In the genomic region with DNA sequence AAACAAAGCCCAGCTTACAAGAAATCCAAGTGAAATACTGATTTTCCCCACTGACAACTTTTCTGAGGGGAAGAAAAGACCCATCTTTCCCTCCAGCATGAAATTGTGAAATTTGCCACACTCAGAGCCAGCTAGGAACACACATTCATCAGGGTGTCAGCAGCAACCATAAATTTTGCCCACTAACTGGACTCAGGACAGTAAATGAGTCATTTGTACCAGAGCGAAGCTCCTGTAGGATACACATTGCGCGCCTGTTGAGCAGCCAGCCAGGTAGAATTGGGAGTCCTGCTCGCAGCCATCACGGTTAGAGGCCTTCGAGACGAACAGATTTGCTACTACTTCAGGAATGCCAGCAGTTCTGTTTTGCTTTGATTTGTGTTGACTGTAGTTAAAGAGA, we compare ENCODE assay signal across 14 cellular contexts.
DNase-seq lines count a peak whose midpoint lies in the region; ATAC-seq and TF ChIP-seq lines count a peak whose summit lies in the region.
"Had no signal": no experiment of that assay in that cellular context is flagged by ENCODE, and none has a peak within 500 bp of the region (broad histone marks: within the 10 kb centered on the region; RNA-seq: fewer than 3 reads in every experiment).

No MANE protein-coding gene starts in this region.

- no TSS peak for BruUV-seq in A673 (replicated peaks; lab: Mats Ljungman, UMichigan)

- ATAC-seq in GM19397 (IDR thresholded peaks at IDR 0.05; ENCODE audit: unreplicated experiment) = no peak
- no peak for ATAC-seq in HG03175 (IDR thresholded peaks at IDR 0.05; ENCODE audit: unreplicated experiment)
- ATAC-seq: left ventricle myocardium superior had no signal

- peaks cover 3 to 9% of the 10 kb centered on the region in 2 donors for H3K4me1 ChIP-seq in breast epithelium
- no peaks in the 10 kb centered on the region for H3K4me1 ChIP-seq in transverse colon
- peaks cover 3% of the 10 kb centered on the region for H3K4me1 ChIP-seq in A673 (ENCODE audit: insufficient read depth, low read length, poor library complexity, severe bottlenecking)

- TF ChIP-seq RAD21 in Ishikawa (IDR thresholded peaks at IDR 0.05; ENCODE audit: low read depth) = no peak

- POLR2A ChIA-PET in A673 (lab: Charles Lee; ENCODE audit: low non-redundant PET) = no interaction called here

- no peak for TF ChIP-seq EP300 in Ishikawa (IDR thresholded peaks at IDR 0.05; ENCODE audit: borderline replicate concordance)
- peak; percentile 48 for TF ChIP-seq EP300 in transverse colon (IDR thresholded peaks at IDR 0.05; ENCODE audit: low read depth)

- CTCF ChIA-PET in A673 (lab: Charles Lee) = no interaction called here

- TF ChIP-seq CTCF in breast epithelium (IDR thresholded peaks at IDR 0.05) (no peak), transverse colon (IDR thresholded peaks at IDR 0.05) (no peak), A673 (conservative IDR thresholded peaks at IDR 0.05; ENCODE audit: low read depth, low read length) (no peak)

- H3K36me3 ChIP-seq in breast epithelium = no peaks in the 10 kb centered on the region
- peaks cover 0 to 6% (median 0%) of the 10 kb centered on the region in 4 donors for H3K36me3 ChIP-seq in transverse colon
- H3K36me3 ChIP-seq in A673 (ENCODE audit: insufficient read depth, low read length, poor library complexity, severe bottlenecking) = no peaks in the 10 kb centered on the region

- H3K27me3 ChIP-seq in breast epithelium (no peaks in the 10 kb centered on the region), transverse colon (no peaks in the 10 kb centered on the region), A673 (replicated peaks; ENCODE audit: insufficient read depth, low read depth, low read length, poor library complexity) (no peaks in the 10 kb centered on the region)

- TF ChIP-seq POLR2A in breast epithelium (IDR thresholded peaks at IDR 0.05) = no peak
- no peak for TF ChIP-seq POLR2A in transverse colon (IDR thresholded peaks at IDR 0.05)

- H3K4me3 ChIP-seq in breast epithelium = no peak overlapping the region
- H3K4me3 ChIP-seq in transverse colon = no peak overlapping the region
- no peak overlapping the region for H3K4me3 ChIP-seq in A673 (ENCODE audit: low read depth, low read length, poor library complexity, severe bottlenecking)

- WGBS in transverse colon (ENCODE audit: low coverage in 1 of 2), 2 donors = 86 to 98% methylated on average over 6 to 7 of the region's 7 CpGs

- DNase-seq in breast epithelium (ENCODE audit: low spot score in 2 of 2) (peak in 1 of 2 donors; percentile 59), left kidney (ENCODE audit: low read depth, low spot score) (peak; percentile 66), transverse colon (peak; percentile 25), A673 (ENCODE audit: low spot score) (no peak)
- DNase-seq: activated CD4-positive, alpha-beta T cell treated with anti-CD3 and anti-CD28 coated beads, Interleukin-2, amount 50 U/mL, for 1 hour; Calu3; left ventricle myocardium superior; NCI-H1436; nucleus accumbens; stimulated activated CD4-positive, alpha-beta T cell treated with anti-CD3 and anti-CD28 coated beads, Interleukin-2, amount 100 ng/mL, for 48 hours; stimulated activated naive CD4-positive, alpha-beta T cell treated with Interleukin-2 at 50 U/mL for 16 hours had no signal

- intact Hi-C loops in breast epithelium (cut with DNase I; ENCODE audit: low total_unique reads) = no loop called here
- intact Hi-C loops in transverse colon (cut with DNase I; ENCODE audit: low total_unique reads) = no loop called here
- intact Hi-C loops in A673 (cut with micrococcal nuclease; ENCODE audit: unreplicated experiment) = no loop called here

- peak overlapping the region; percentile 39 to 69 for H3K27ac ChIP-seq in breast epithelium
- H3K27ac ChIP-seq in transverse colon = peak overlapping the region in 3 of 4 donors; percentile 49 to 67 (median 56)
- no peak overlapping the region for H3K27ac ChIP-seq in A673 (ENCODE audit: low read depth, low read length, poor library complexity, severe bottlenecking)

- no peaks in the 10 kb centered on the region for H3K9me3 ChIP-seq in breast epithelium
- no peaks in the 10 kb centered on the region for H3K9me3 ChIP-seq in transverse colon
- no peaks in the 10 kb centered on the region for H3K9me3 ChIP-seq in A673 (ENCODE audit: low read depth, low read length, poor library complexity, severe bottlenecking)

- in situ Hi-C loops in transverse colon (cut with MboI; ENCODE audit: low pct_ligation_motif_present in 1 of 4, low pct_unique_long_range_greater_than_20kb in 1 of 4, low sequenced_read_pairs in 3 of 4) = no loop called here

TF ChIP-seq in Ishikawa, 13 proteins besides CTCF, POLR2A, EP300 and RAD21:
- TF ChIP-seq YY1 (IDR thresholded peaks at IDR 0.05; ENCODE audit: low read depth) = no peak
- 0 out of 2 replicates have a peak, but pooled peaks have one; percentile 32 for TF ChIP-seq NFIC (IDR thresholded peaks at IDR 0.05)
- no peak for TF ChIP-seq EGR1 (IDR thresholded peaks at IDR 0.05)
- TF ChIP-seq CEBPB (IDR thresholded peaks at IDR 0.05) = no peak
- TF ChIP-seq CREB1 (IDR thresholded peaks at IDR 0.05; ENCODE audit: low read depth) = no peak
- TF ChIP-seq TCF12 (IDR thresholded peaks at IDR 0.05; ENCODE audit: low read depth) = no peak
- TF ChIP-seq, protein P1, sequence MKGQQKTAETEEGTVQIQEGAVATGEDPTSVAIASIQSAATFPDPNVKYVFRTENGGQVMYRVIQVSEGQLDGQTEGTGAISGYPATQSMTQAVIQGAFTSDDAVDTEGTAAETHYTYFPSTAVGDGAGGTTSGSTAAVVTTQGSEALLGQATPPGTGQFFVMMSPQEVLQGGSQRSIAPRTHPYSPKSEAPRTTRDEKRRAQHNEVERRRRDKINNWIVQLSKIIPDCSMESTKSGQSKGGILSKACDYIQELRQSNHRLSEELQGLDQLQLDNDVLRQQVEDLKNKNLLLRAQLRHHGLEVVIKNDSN (IDR thresholded peaks at IDR 0.05) = no peak
